9 cellular contexts compared by ENCODE assay signal in the genomic region with DNA sequence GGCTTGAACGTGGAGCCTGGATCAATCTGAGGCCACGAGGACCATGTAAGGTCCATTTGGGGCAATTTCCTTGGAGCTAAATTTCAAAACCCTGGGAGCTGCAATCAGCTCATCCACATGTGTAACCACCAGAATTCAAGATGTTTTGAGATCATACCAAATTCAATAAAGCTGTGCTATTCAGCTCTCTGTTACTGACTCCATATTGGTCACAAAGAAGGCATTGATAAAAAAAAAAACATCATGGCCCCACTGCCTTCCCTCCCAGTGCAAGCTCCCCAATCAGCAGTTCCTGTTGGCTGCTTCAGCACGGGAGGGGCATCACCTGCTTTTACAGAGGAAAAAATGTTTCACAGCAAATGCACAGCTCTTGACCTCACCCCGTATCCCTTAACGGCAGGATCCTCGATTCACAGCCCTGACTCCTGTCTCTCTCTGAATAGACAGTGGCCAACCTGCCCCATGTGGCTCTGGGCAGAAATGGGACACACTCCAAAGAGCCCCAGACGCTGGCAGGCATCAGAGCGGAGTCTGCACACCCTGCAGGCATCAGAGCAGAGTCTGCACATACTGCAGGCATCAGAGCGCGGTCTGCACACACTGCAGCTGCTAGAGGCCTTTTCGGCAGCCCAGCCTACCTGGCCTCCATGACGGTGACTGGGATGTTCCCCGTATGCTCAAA.
"Had no signal": no experiment of that assay in that cellular context is flagged by ENCODE, and none has a peak within 500 bp of the region (broad histone marks: within the 10 kb centered on the region; RNA-seq: fewer than 3 reads in every experiment).

No MANE protein-coding gene starts in this region.

- H3K27ac Mint-ChIP-seq: activated T-helper 2 cell treated with anti-CD3 and anti-CD28 coated beads, Interferon-gamma antibody, Interleukin-2, Interleukin-4, amounts not matched to agents 10 μg/mL and 5 μg/mL and 100 μg/mL, durations not matched to agents 14 hours and 24 hours and 36 hours; T-helper 1 cell treated with Interleukin-12 subunit alpha and Interleukin-12 subunit beta and Interleukin-4 antibody, amounts not matched to agents 30 μg/mL and 1 μg/mL, for 36 hours had no signal

- H3K9me3 ChIP-seq: gastrocnemius medialis, transverse colon had no signal

- H3K9me3 Mint-ChIP-seq: activated naive CD4-positive, alpha-beta T cell treated with anti-CD3 and anti-CD28 coated beads, Interleukin-2, amount 10 ng/mL, durations not matched to agents 7 days and 5 days; activated T-helper 2 cell treated with anti-CD3 and anti-CD28 coated beads, Interferon-gamma antibody, Interleukin-2, Interleukin-4, amounts not matched to agents 10 μg/mL and 5 μg/mL and 100 μg/mL, durations not matched to agents 14 hours and 24 hours and 36 hours; T-helper 1 cell treated with Interleukin-12 subunit alpha and Interleukin-12 subunit beta and Interleukin-4 antibody, amounts not matched to agents 30 μg/mL and 1 μg/mL, for 36 hours had no signal

- H3K27ac ChIP-seq: gastrocnemius medialis, hepatocyte, transverse colon had no signal

- H3K4me2 ChIP-seq: hepatocyte had no signal

- H3K79me2 ChIP-seq: hepatocyte had no signal

- H2AFZ ChIP-seq: hepatocyte had no signal

- H3K36me3 ChIP-seq: gastrocnemius medialis, transverse colon had no signal

- H3K4me3 Mint-ChIP-seq: activated naive CD4-positive, alpha-beta T cell treated with anti-CD3 and anti-CD28 coated beads, Interleukin-2, amount 10 ng/mL, durations not matched to agents 7 days and 5 days; T-helper 1 cell treated with Interleukin-12 subunit alpha and Interleukin-12 subunit beta and Interleukin-4 antibody, amounts not matched to agents 30 μg/mL and 1 μg/mL, for 36 hours had no signal

- H3K27me3 Mint-ChIP-seq: activated naive CD4-positive, alpha-beta T cell treated with anti-CD3 and anti-CD28 coated beads, Interleukin-2, amount 10 ng/mL, durations not matched to agents 7 days and 5 days had no signal

- DNase-seq: activated CD4-positive, alpha-beta T cell treated with anti-CD3 and anti-CD28 coated beads, Interleukin-2, amount 50 U/mL, for 1 hour; activated naive CD4-positive, alpha-beta T cell treated with anti-CD3 and anti-CD28 coated beads, Interleukin-2, amount 10 ng/mL, durations not matched to agents 7 days and 5 days; activated T-cell treated with anti-CD3 and anti-CD28 coated beads for 4 hours; gastrocnemius medialis; small intestine; transverse colon had no signal

- ATAC-seq: gastrocnemius medialis had no signal

- H3K4me3 ChIP-seq: gastrocnemius medialis, hepatocyte, transverse colon had no signal

- H3K4me1 ChIP-seq: gastrocnemius medialis, transverse colon had no signal

- H3K27me3 ChIP-seq: gastrocnemius medialis, hepatocyte, transverse colon had no signal
